Comparison of ENCODE assay signal across 8 cellular contexts in genomic region chr6:43774776-43775583, GRCh38. TPM values are rescaled to one million over a fixed set of nuclear protein-coding genes. Genes with fewer than 3 reads are reported as not detected.
DNase-seq lines count a peak whose midpoint lies in the region; ATAC-seq lines count a peak whose summit lies in the region.

No MANE protein-coding gene starts in this region.

- ATAC-seq in HG03175 (IDR thresholded peaks at IDR 0.05; ENCODE audit: unreplicated experiment): no peak

- DNase-seq in NCI-H748 (lab: John Stamatoyannopoulos, UW; ENCODE audit: unreplicated experiment): peak; percentile 45
- DNase-seq in NCI-H748 treated with DMSO at 0.1 percent for 48 hours (lab: John Stamatoyannopoulos, UW): no peak
- DNase-seq in NCI-H1105 treated with DMSO at 0.1 percent for 48 hours (lab: John Stamatoyannopoulos, UW): peak; percentile 38
- peak; percentile 21 to 46 for DNase-seq in activated CD4-positive, alpha-beta T cell treated with anti-CD3 and anti-CD28 coated beads, Interleukin-2, amount 50 U/mL, for 24 hours (ENCODE audit: low read depth in 1 of 2, low spot score in 1 of 2)
- peak; percentile 86 for DNase-seq in ecto neural progenitor cell (ENCODE audit: low spot score)
- DNase-seq in lung microvascular endothelial cell (ENCODE audit: low read depth in 2 of 2): peak; percentile 61 to 64
- DNase-seq in stimulated activated CD8-positive, alpha-beta memory T cell treated with anti-CD3 and anti-CD28 coated beads, Interleukin-2, amount 100 ng/mL, for 48 hours (ENCODE audit: low read depth in 2 of 2): peak; percentile 49 to 51

RNA-seq across cellular contexts. Expression of gene VEGFA, which starts 5.0 kb away (rescaled TPM):
- 4.4 and 12.1 TPM in 2 replicates for total RNA-seq in lung microvascular endothelial cell
